In the genomic region with DNA sequence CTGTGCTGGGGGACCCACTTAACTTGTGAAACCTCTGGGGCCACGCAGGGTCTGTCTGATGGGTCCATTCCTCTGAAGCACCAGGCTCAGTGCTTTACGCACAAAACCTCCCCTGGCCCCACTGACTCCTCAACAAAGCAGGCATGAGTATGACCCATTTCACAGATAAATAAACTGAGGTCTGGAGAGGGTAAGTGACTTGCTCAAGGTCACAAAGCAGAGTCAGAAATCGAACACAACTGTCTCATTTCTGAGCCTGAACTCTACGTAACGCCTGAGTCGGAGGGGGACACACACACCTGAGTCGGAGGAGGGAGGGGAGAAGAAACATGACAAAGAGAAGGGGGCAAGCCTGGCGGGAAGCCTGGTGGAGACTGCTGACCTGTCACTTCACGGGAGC, we compare ENCODE assay signal across 24 cellular contexts.
"Had no signal": no experiment of that assay in that cellular context is flagged by ENCODE, and none has a peak within 500 bp of the region (broad histone marks: within the 10 kb centered on the region; RNA-seq: fewer than 3 reads in every experiment).

No MANE protein-coding gene starts in this region.

- H2AFZ ChIP-seq: PC-9 had no signal

- H3K9me3 ChIP-seq: SJCRH30 had no signal

- H3K4me1 ChIP-seq: SJCRH30 had no signal

- FAIRE-seq: RCC 7860 had no signal

- H3K4me2 ChIP-seq: PC-9 had no signal

- ATAC-seq: Panc1, Right ventricle myocardium inferior, SK-N-SH treated with all-trans-retinoic acid at 6 μM for 48 hours had no signal

- H3K36me3 ChIP-seq: SJCRH30 had no signal

- H3K4me3 ChIP-seq: PC-9, SJCRH30, SK-N-MC had no signal

- H3K27ac ChIP-seq: PC-9, RWPE1, SJCRH30, SK-N-MC had no signal

- DNase-seq: Karpas-422, MM.1S, MV-4-11, NCI-H1092, NCI-H1105, NCI-H1417 treated with DMSO at 0.1 percent for 48 hours, NCI-H1436 treated with DMSO at 0.1 percent for 48 hours, NCI-H1694 treated with DMSO at 0.1 percent for 48 hours, NCI-H187 treated with DMSO at 0.1 percent for 48 hours, NCI-H2171 treated with DMSO at 0.1 percent for 48 hours, NCI-H2227 treated with DMSO at 0.1 percent for 48 hours, NCI-H446, NCI-H524 treated with DMSO at 0.1 percent for 48 hours, NCI-H526 treated with DMSO at 0.1 percent for 48 hours, SHP77, SIG-M5, SJCRH30 had no signal
